Comparison of ENCODE assay signal across 8 cellular contexts in the genomic region with DNA sequence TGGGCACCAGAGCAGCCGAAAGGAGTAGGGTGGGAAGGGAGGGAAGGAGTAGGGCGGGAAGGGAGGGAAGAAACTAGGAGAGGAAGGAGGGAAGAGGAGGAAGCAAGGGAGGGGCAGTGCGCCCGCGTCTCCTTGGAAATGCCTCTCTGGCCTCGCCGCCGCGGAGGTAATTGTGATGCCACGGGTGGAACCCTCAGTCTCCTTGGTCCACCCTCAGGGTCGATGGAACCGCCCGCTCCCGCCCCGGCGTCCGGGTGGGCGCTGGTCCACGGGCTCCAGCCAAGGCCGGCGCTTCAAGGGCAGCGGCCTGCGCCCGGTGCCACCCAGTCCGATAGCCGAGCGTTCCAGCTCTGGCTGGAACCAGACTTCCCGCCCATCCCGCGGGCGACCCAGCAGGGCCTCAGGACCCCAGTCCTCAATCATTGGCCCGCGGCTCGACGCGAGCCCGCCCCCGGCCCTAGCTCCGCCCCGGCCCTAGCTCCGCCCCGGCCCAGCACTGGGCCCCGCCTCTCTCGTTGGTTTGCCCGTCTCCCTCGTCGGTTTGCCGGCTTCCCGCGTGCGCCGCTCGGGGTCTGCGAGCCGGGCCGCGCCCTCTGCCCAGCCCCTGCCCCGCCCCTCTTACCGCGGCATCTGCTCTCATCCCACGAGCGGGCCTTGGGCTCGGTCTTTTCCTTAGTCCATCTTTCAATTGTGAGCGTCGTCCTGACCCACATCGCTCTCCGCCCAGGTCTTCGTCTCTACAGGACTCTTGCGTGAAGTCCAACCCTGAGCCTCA. TPM values are rescaled to one million over a fixed set of nuclear protein-coding genes. Genes with fewer than 3 reads are reported as not detected.
DNase-seq lines count a peak whose midpoint lies in the region; ATAC-seq and TF ChIP-seq lines count a peak whose summit lies in the region.

No MANE protein-coding gene starts in this region.

- H3K27me3 ChIP-seq in DOHH2 (ENCODE audit: control insufficient read depth, low read length) (no peaks in the 10 kb centered on the region), GM23248 (replicated peaks; ENCODE audit: insufficient read depth) (no peaks in the 10 kb centered on the region), foreskin keratinocyte (no peaks in the 10 kb centered on the region), neural progenitor cell (no peaks in the 10 kb centered on the region), stomach smooth muscle (ENCODE audit: control insufficient read depth in 1 of 2, insufficient read depth in 2 of 2, low read length in 2 of 2) (no peaks in the 10 kb centered on the region)

- H3K9me3 ChIP-seq in DOHH2 (ENCODE audit: control insufficient read depth, insufficient read depth, low read length) (no peaks in the 10 kb centered on the region), GM23248 (ENCODE audit: low read depth) (no peaks in the 10 kb centered on the region), neural progenitor cell (ENCODE audit: low read depth) (no peaks in the 10 kb centered on the region), stomach smooth muscle (ENCODE audit: control insufficient read depth in 2 of 2, low read length in 2 of 2) (no peaks in the 10 kb centered on the region)

- ATAC-seq in foreskin keratinocyte = peak; percentile 87

- peaks cover 39% of the 10 kb centered on the region for H3K4me1 Mint-ChIP-seq in neural progenitor cell

- TF ChIP-seq CTCF in DOHH2 (IDR thresholded peaks at IDR 0.05; ENCODE audit: low read depth, low read length, poor library complexity, severe bottlenecking) = no peak
- TF ChIP-seq CTCF in foreskin keratinocyte (conservative IDR thresholded peaks at IDR 0.05) = no peak
- TF ChIP-seq CTCF in neural progenitor cell (IDR thresholded peaks at IDR 0.05) = no peak

- DNase-seq in GM23248 (peak; percentile 94), M059J (ENCODE audit: low read depth) (peak; percentile 86), SHP77 treated with DMSO at 0.1 percent for 48 hours (lab: John Stamatoyannopoulos, UW) (peak; percentile 87), foreskin keratinocyte (peak; percentile 54 to 77), neural progenitor cell (ENCODE audit: low spot score) (peak; percentile 98)
- peak; percentile 57 to 89 (median 78) for DNase-seq in activated naive CD4-positive, alpha-beta T cell (lab: John Stamatoyannopoulos, UW)

- H3K4me1 ChIP-seq in DOHH2 (ENCODE audit: control insufficient read depth, low read length) = peaks cover 26% of the 10 kb centered on the region
- peaks cover 7% of the 10 kb centered on the region; the same call in 1 of the 2 replicates for H3K4me1 ChIP-seq in GM23248 (ENCODE audit: insufficient read depth)
- H3K4me1 ChIP-seq in foreskin keratinocyte = peaks cover under 1% of the 10 kb centered on the region
- H3K4me1 ChIP-seq in neural progenitor cell = peaks cover 15% of the 10 kb centered on the region
- H3K4me1 ChIP-seq in stomach smooth muscle (ENCODE audit: control insufficient read depth, insufficient read depth, low read length) = peaks cover 19% of the 10 kb centered on the region

- H3K9me2 ChIP-seq in DOHH2 (replicated peaks; ENCODE audit: control insufficient read depth, low read length) = no peaks in the 10 kb centered on the region
- no peaks in the 10 kb centered on the region for H3K9me2 ChIP-seq in GM23248 (ENCODE audit: insufficient read depth)

- 1% methylated on average over 28 to 67 of the region's 69 CpGs for WGBS in GM23248 (ENCODE audit: low coverage in 1 of 2, low lambda C conversion rate in 2 of 2, missing lambda C conversion rate in 2 of 2), 2 experiments

- peaks cover 9% of the 10 kb centered on the region for H3K27me3 Mint-ChIP-seq in neural progenitor cell (ENCODE audit: insufficient read depth, low read depth)

- no peaks in the 10 kb centered on the region for H4K20me1 ChIP-seq in DOHH2 (ENCODE audit: control insufficient read depth, insufficient read depth, low read depth, low read length)
- no peaks in the 10 kb centered on the region for H4K20me1 ChIP-seq in GM23248 (ENCODE audit: insufficient read depth)
- H4K20me1 ChIP-seq in neural progenitor cell (ENCODE audit: low read depth) = peaks cover 4% of the 10 kb centered on the region

- H3K9ac ChIP-seq in GM23248 = peak overlapping the region; percentile 80
- H3K9ac ChIP-seq in neural progenitor cell = peak overlapping the region; percentile 82
- peak overlapping the region; percentile 73 to 82 for H3K9ac ChIP-seq in stomach smooth muscle (ENCODE audit: low read length in 2 of 2)

- no peaks in the 10 kb centered on the region for H3K9me3 Mint-ChIP-seq in neural progenitor cell

- H3K27ac Mint-ChIP-seq in neural progenitor cell = peak overlapping the region; percentile 100

- H2AFZ ChIP-seq in GM23248 = peak overlapping the region; percentile 74
- no peak overlapping the region for H2AFZ ChIP-seq in neural progenitor cell (replicated peaks)

- peaks cover 12% of the 10 kb centered on the region for H3F3A ChIP-seq in DOHH2 (ENCODE audit: control insufficient read depth, insufficient read depth)
- H3F3A ChIP-seq in GM23248 (ENCODE audit: insufficient read depth) = peaks cover 21% of the 10 kb centered on the region
- peaks cover 48% of the 10 kb centered on the region for H3F3A ChIP-seq in neural progenitor cell (ENCODE audit: low read depth)

- H3K36me3 ChIP-seq in DOHH2 (ENCODE audit: control insufficient read depth, low read length) (peaks cover 4% of the 10 kb centered on the region; the same call in 1 of the 2 replicates), GM23248 (ENCODE audit: low read depth) (0 out of 2 replicates have a peak, but pooled peaks cover 12% of the 10 kb centered on the region), neural progenitor cell (no peaks in the 10 kb centered on the region), stomach smooth muscle (ENCODE audit: control insufficient read depth in 2 of 2, insufficient read depth in 2 of 2, low read length in 2 of 2) (peaks cover 17 to 22% of the 10 kb centered on the region in 2 donors)

- H3K4me3 Mint-ChIP-seq in neural progenitor cell = peak overlapping the region; percentile 97

- in situ Hi-C loops in GM23248 (cut with MboI) = no loop called here

- peaks cover 24% of the 10 kb centered on the region for H3K36me3 Mint-ChIP-seq in neural progenitor cell

- H3K4me2 ChIP-seq in DOHH2 (ENCODE audit: low read length) (peak overlapping the region; percentile 91), GM23248 (ENCODE audit: unreplicated experiment) (peak overlapping the region; percentile 70), neural progenitor cell (peak overlapping the region; percentile 78)

- H3K27ac ChIP-seq in DOHH2 (ENCODE audit: low read depth, low read length) (peak overlapping the region; percentile 65), GM23248 (peak overlapping the region; percentile 78), foreskin keratinocyte (no peak overlapping the region), neural progenitor cell (peak overlapping the region; percentile 97), stomach smooth muscle (ENCODE audit: low read length) (peak overlapping the region; percentile 79)

- H3K4me3 ChIP-seq in DOHH2 (ENCODE audit: low read length) = peak overlapping the region; percentile 92
- peak overlapping the region; percentile 69 for H3K4me3 ChIP-seq in GM23248
- H3K4me3 ChIP-seq in neural progenitor cell = peak overlapping the region; percentile 62
- H3K4me3 ChIP-seq in stomach smooth muscle (ENCODE audit: low read length in 2 of 2) = peak overlapping the region; percentile 77 to 79

- H3K79me2 ChIP-seq in DOHH2 (ENCODE audit: control insufficient read depth, low read length) (peaks cover 9% of the 10 kb centered on the region), GM23248 (ENCODE audit: insufficient read depth) (peaks cover 14% of the 10 kb centered on the region), neural progenitor cell (ENCODE audit: low read depth) (peaks cover 34% of the 10 kb centered on the region)

RNA-seq across cellular contexts. Expression of gene PROCA1, which starts 0.6 kb away (rescaled TPM):
- total RNA-seq in GM23248 (2014; rRNA removed; shearing (Covaris generic)) = 0.65 TPM in 1 of 2 replicates, not detected in the other
- 0.41 and 0.44 TPM in 2 replicates for polyA plus RNA-seq in GM23248 (2016; fragmentation: Nextera tagmentation; extraction: Ambion mirVana)
- 0.84 and 1.3 TPM in 2 replicates for total RNA-seq in M059J (2014; rRNA removed; shearing (Covaris generic))
- 0.39 and 0.41 TPM in 2 replicates for total RNA-seq in foreskin keratinocyte
- polyA plus RNA-seq in foreskin keratinocyte = 0.45 and 0.76 TPM in 2 replicates
- 12.5 and 32.7 TPM in 2 replicates for total RNA-seq in neural progenitor cell (ENCODE audit: low replicate concordance)

RNA-seq across cellular contexts. Expression of gene RAB34, which starts 6.5 kb away (rescaled TPM):
- 307 and 476 TPM in 2 replicates for total RNA-seq in GM23248 (2014; rRNA removed; shearing (Covaris generic))
- polyA plus RNA-seq in GM23248 (2016; fragmentation: Nextera tagmentation; extraction: Ambion mirVana) (277 and 293 TPM in 2 replicates), foreskin keratinocyte (160 and 161 TPM in 2 replicates)
- total RNA-seq in M059J (2014; rRNA removed; shearing (Covaris generic)) = 27.3 and 32.1 TPM in 2 replicates
- total RNA-seq in foreskin keratinocyte (160 and 161 TPM in 2 replicates), neural progenitor cell (ENCODE audit: low replicate concordance) (82.8 and 133 TPM in 2 replicates)

RNA-seq across cellular contexts. Expression of gene RPL23A, which starts 8.7 kb away (rescaled TPM):
- total RNA-seq in GM23248 (2014; rRNA removed; shearing (Covaris generic)) = 362 and 383 TPM in 2 replicates
- polyA plus RNA-seq in GM23248 (2016; fragmentation: Nextera tagmentation; extraction: Ambion mirVana) = 1,040 and 1,075 TPM in 2 replicates
- total RNA-seq in M059J (2014; rRNA removed; shearing (Covaris generic)) = 444 and 507 TPM in 2 replicates
- 1,328 and 1,341 TPM in 2 replicates for total RNA-seq in foreskin keratinocyte
- polyA plus RNA-seq in foreskin keratinocyte = 1,847 and 1,895 TPM in 2 replicates
- total RNA-seq in neural progenitor cell (ENCODE audit: low replicate concordance) = 581 and 932 TPM in 2 replicates

RNA-seq across cellular contexts. Expression of gene TLCD1, which starts 14.9 kb away (rescaled TPM):
- total RNA-seq in GM23248 (2014; rRNA removed; shearing (Covaris generic)) = 4.8 and 16.3 TPM in 2 replicates
- polyA plus RNA-seq in GM23248 (2016; fragmentation: Nextera tagmentation; extraction: Ambion mirVana) = 13.8 and 14.2 TPM in 2 replicates
- 9.4 and 11.2 TPM in 2 replicates for total RNA-seq in M059J (2014; rRNA removed; shearing (Covaris generic))
- total RNA-seq in foreskin keratinocyte = 11.2 and 17.1 TPM in 2 replicates
- polyA plus RNA-seq in foreskin keratinocyte = 17.7 and 19.4 TPM in 2 replicates
- total RNA-seq in neural progenitor cell (ENCODE audit: low replicate concordance) = 10.0 and 13.4 TPM in 2 replicates

RNA-seq across cellular contexts. Expression of gene NEK8, which starts 17.5 kb away (rescaled TPM):
- total RNA-seq in GM23248 (2014; rRNA removed; shearing (Covaris generic)) = 2.9 and 13.5 TPM in 2 replicates
- polyA plus RNA-seq in GM23248 (2016; fragmentation: Nextera tagmentation; extraction: Ambion mirVana) (2.7 and 2.8 TPM in 2 replicates), foreskin keratinocyte (2.0 and 2.1 TPM in 2 replicates)
- 2.4 and 2.6 TPM in 2 replicates for total RNA-seq in M059J (2014; rRNA removed; shearing (Covaris generic))
- total RNA-seq in foreskin keratinocyte (3.4 and 3.6 TPM in 2 replicates), neural progenitor cell (ENCODE audit: low replicate concordance) (3.7 and 9.2 TPM in 2 replicates)
